ENCODE assay signal across 18 cellular contexts in genomic region chr15:85766007-85766831, GRCh38. TPM values are rescaled to one million over a fixed set of nuclear protein-coding genes. Genes with fewer than 3 reads are reported as not detected.
DNase-seq lines count a peak whose midpoint lies in the region; ATAC-seq and TF ChIP-seq lines count a peak whose summit lies in the region.
"Had no signal": no experiment of that assay in that cellular context is flagged by ENCODE, and none has a peak within 500 bp of the region (broad histone marks: within the 10 kb centered on the region; RNA-seq: fewer than 3 reads in every experiment).

No MANE protein-coding gene starts in this region.

- H3K36me3 ChIP-seq in GM23248 (ENCODE audit: low read depth) (no peaks in the 10 kb centered on the region), trophoblast cell (ENCODE audit: control insufficient read depth in 1 of 2, insufficient read depth in 2 of 2, low read length in 2 of 2) (peaks cover 20 to 26% of the 10 kb centered on the region in 2 experiments)
- H3K36me3 ChIP-seq: brain microvascular endothelial cell, right atrium auricular region had no signal

- no peaks in the 10 kb centered on the region for H3K9me3 ChIP-seq in GM23248 (ENCODE audit: low read depth)
- peaks cover 2% of the 10 kb centered on the region for H3K9me3 ChIP-seq in trophoblast cell (ENCODE audit: insufficient read depth, low read depth, low read length)
- H3K9me3 ChIP-seq: left lung, right atrium auricular region, suprapubic skin had no signal

- H3K18ac ChIP-seq in trophoblast cell (ENCODE audit: low read length), result peak overlapping the region; percentile 20

- no peak overlapping the region for H3K4me3 ChIP-seq in GM23248
- no peak overlapping the region for H3K4me3 ChIP-seq in trophoblast cell (ENCODE audit: low read depth, low read length)
- H3K4me3 ChIP-seq: GM12878, left lung, right atrium auricular region, suprapubic skin had no signal

- H3K27me3 Mint-ChIP-seq in immature natural killer cell (ENCODE audit: low read depth in 3 of 3) (peaks cover 0 to 2% (median 0%) of the 10 kb centered on the region in 3 donors), MCF 10A (ENCODE audit: insufficient read depth, unreplicated experiment) (no peaks in the 10 kb centered on the region)
- no peaks in the 10 kb centered on the region for H3K27me3 Mint-ChIP-seq in activated naive CD8-positive, alpha-beta T cell treated with anti-CD3 and anti-CD28 coated beads for 36 hours

- no peaks in the 10 kb centered on the region for H4K20me1 ChIP-seq in GM23248 (ENCODE audit: insufficient read depth)

- no peak overlapping the region for H2AFZ ChIP-seq in GM23248
- no peak overlapping the region for H2AFZ ChIP-seq in trophoblast cell (ENCODE audit: insufficient read depth, low read length, poor library complexity)

- H3K36me3 Mint-ChIP-seq in immature natural killer cell, result no peaks in the 10 kb centered on the region
- H3K36me3 Mint-ChIP-seq in MCF 10A (ENCODE audit: insufficient read depth, unreplicated experiment), result peaks cover 6% of the 10 kb centered on the region
- H3K36me3 Mint-ChIP-seq in activated naive CD8-positive, alpha-beta T cell treated with anti-CD3 and anti-CD28 coated beads for 36 hours, result peaks cover 2% of the 10 kb centered on the region

- H3K4me2 ChIP-seq in GM23248 (ENCODE audit: unreplicated experiment) (no peak overlapping the region), trophoblast cell (ENCODE audit: low read length) (no peak overlapping the region)

- H2BK5ac ChIP-seq in trophoblast cell (ENCODE audit: low read depth, low read length, poor library complexity), result no peak overlapping the region

- peak; percentile 16 for DNase-seq in GM23248
- DNase-seq in amygdala (lab: John Stamatoyannopoulos, UW), result peak in 37 of 56 donors; percentile 12 to 77 (median 47)
- DNase-seq in kidney glomerular epithelial cell (lab: John Stamatoyannopoulos, UW), result peak; percentile 17
- DNase-seq in trophoblast cell, result no peak
- no peak for DNase-seq in immature natural killer cell
- no peak for DNase-seq in MCF 10A (ENCODE audit: unreplicated experiment)
- DNase-seq in activated naive CD8-positive, alpha-beta T cell treated with anti-CD3 and anti-CD28 coated beads for 36 hours, result no peak
- DNase-seq: activated naive CD4-positive, alpha-beta T cell; brain microvascular endothelial cell; dermis blood vessel endothelial cell; Kasumi-1; SHP77 treated with DMSO at 0.1 percent for 48 hours; stimulated activated CD4-positive, alpha-beta T cell treated with anti-CD3 and anti-CD28 coated beads, Interleukin-2, amount 100 ng/mL, for 24 hours had no signal

- intact Hi-C loops in MCF 10A (cut with micrococcal nuclease), result no loop called here

- no peaks in the 10 kb centered on the region for H3K9me3 Mint-ChIP-seq in immature natural killer cell
- H3K9me3 Mint-ChIP-seq in MCF 10A (ENCODE audit: unreplicated experiment), result no peaks in the 10 kb centered on the region
- H3K9me3 Mint-ChIP-seq in activated naive CD8-positive, alpha-beta T cell treated with anti-CD3 and anti-CD28 coated beads for 36 hours, result no peaks in the 10 kb centered on the region

- no peak overlapping the region for H3K4ac ChIP-seq in trophoblast cell (ENCODE audit: low read depth, low read length)

- H2AK5ac ChIP-seq in trophoblast cell (ENCODE audit: low read length), result no peak overlapping the region

- no peak overlapping the region for H3K14ac ChIP-seq in trophoblast cell (ENCODE audit: low read length)

- WGBS in GM23248 (ENCODE audit: low coverage in 1 of 2, low lambda C conversion rate in 2 of 2, missing lambda C conversion rate in 2 of 2), 2 experiments, result 42 to 47% methylated on average over 24 of the region's 24 CpGs
- no CpG with 5 or more reads among the region's 24 CpGs for WGBS in trophoblast cell (ENCODE audit: extremely low coverage, insufficient coverage, insufficient read length)

- POLR2A ChIA-PET in MCF 10A (lab: Yijun Ruan, JAX), result interaction anchor here (0.5 kb wide), 1 partner anchor 43 kb away, joined by 3 read pairs; no protein-coding TSS in a partner anchor

- H4K8ac ChIP-seq in trophoblast cell (ENCODE audit: low read depth, low read length), result no peak overlapping the region

- BruUV-seq in MCF 10A (replicated peaks; lab: Mats Ljungman, UMichigan), result no TSS peak

- H3K9ac ChIP-seq in GM23248 (no peak overlapping the region), trophoblast cell (ENCODE audit: low read length) (no peak overlapping the region)

- H2BK120ac ChIP-seq in trophoblast cell (ENCODE audit: insufficient read depth, low read length, poor library complexity), result no peak overlapping the region

- peaks cover 7% of the 10 kb centered on the region; the same call in 1 of the 2 replicates for H3K4me1 ChIP-seq in GM23248 (ENCODE audit: insufficient read depth)
- H3K4me1 ChIP-seq in trophoblast cell (ENCODE audit: control insufficient read depth in 1 of 2, insufficient read depth in 2 of 2, low read length in 2 of 2), result peaks cover 14 to 21% of the 10 kb centered on the region in 2 experiments

- no peak for ATAC-seq in GM21723 (IDR thresholded peaks at IDR 0.05; ENCODE audit: unreplicated experiment)
- ATAC-seq: GM12878, left lung had no signal

- CTCF ChIA-PET in MCF 10A (lab: Yijun Ruan, JAX), result interaction anchor here (0.6 to 1.0 kb wide), 3 partner anchors 8 to 34 kb away, joined by 3 to 4 read pairs (median 3); no protein-coding TSS in a partner anchor

- H2BK12ac ChIP-seq in trophoblast cell (ENCODE audit: low read length), result no peak overlapping the region

- no peak overlapping the region for H3K23ac ChIP-seq in trophoblast cell (ENCODE audit: low read length)

- H3K4me1 Mint-ChIP-seq in immature natural killer cell, result peaks cover 0 to 3% of the 10 kb centered on the region in 2 donors
- H3K4me1 Mint-ChIP-seq in MCF 10A (ENCODE audit: insufficient read depth, unreplicated experiment), result peaks cover 17% of the 10 kb centered on the region
- H3K4me1 Mint-ChIP-seq in activated naive CD8-positive, alpha-beta T cell treated with anti-CD3 and anti-CD28 coated beads for 36 hours, result peaks cover 6% of the 10 kb centered on the region

- no peak for TF ChIP-seq CTCF in MCF 10A (IDR thresholded peaks at IDR 0.05; ENCODE audit: unreplicated experiment)

- no peak overlapping the region for H3K27ac ChIP-seq in GM23248
- no peak overlapping the region for H3K27ac ChIP-seq in trophoblast cell (ENCODE audit: low read depth, low read length)
- H3K27ac ChIP-seq: brain microvascular endothelial cell, left lung, right atrium auricular region, suprapubic skin had no signal

- H3K9me2 ChIP-seq in GM23248 (ENCODE audit: insufficient read depth), result no peaks in the 10 kb centered on the region

- H3K79me1 ChIP-seq in trophoblast cell (ENCODE audit: low read length), result peaks cover 7% of the 10 kb centered on the region

- H3K79me2 ChIP-seq in GM23248 (ENCODE audit: insufficient read depth), result peaks cover 8% of the 10 kb centered on the region; the same call in 1 of the 2 replicates
- H3K79me2 ChIP-seq in trophoblast cell (ENCODE audit: control insufficient read depth, insufficient read depth, low read length, poor library complexity), result peaks cover 4% of the 10 kb centered on the region

- H3K27ac Mint-ChIP-seq in immature natural killer cell (no peak overlapping the region), MCF 10A (ENCODE audit: low read depth, unreplicated experiment) (no peak overlapping the region)
- H3K27ac Mint-ChIP-seq in activated naive CD8-positive, alpha-beta T cell treated with anti-CD3 and anti-CD28 coated beads for 36 hours, result no peak overlapping the region

- H3K27me3 ChIP-seq in GM23248 (replicated peaks; ENCODE audit: insufficient read depth) (no peaks in the 10 kb centered on the region), trophoblast cell (ENCODE audit: insufficient read depth, low read length) (no peaks in the 10 kb centered on the region)
- H3K27me3 ChIP-seq: brain microvascular endothelial cell, left lung, right atrium auricular region, suprapubic skin had no signal

- in situ Hi-C loops in GM23248 (cut with MboI), result no loop called here

- no peaks in the 10 kb centered on the region for H3F3A ChIP-seq in GM23248 (ENCODE audit: insufficient read depth)

- H4K91ac ChIP-seq in trophoblast cell (ENCODE audit: low read depth, low read length), result no peak overlapping the region

- H3K4me3 Mint-ChIP-seq in immature natural killer cell (no peak overlapping the region), MCF 10A (ENCODE audit: unreplicated experiment) (no peak overlapping the region)
- no peak overlapping the region for H3K4me3 Mint-ChIP-seq in activated naive CD8-positive, alpha-beta T cell treated with anti-CD3 and anti-CD28 coated beads for 36 hours

- H4K12ac ChIP-seq in trophoblast cell (ENCODE audit: low read depth, low read length), result no peak overlapping the region

RNA-seq across cellular contexts. Expression of gene KLHL25, which starts 28.5 kb away (rescaled TPM):
- total RNA-seq in GM23248 (2014; rRNA removed; shearing (Covaris generic)), result 2.5 and 7.1 TPM in 2 replicates
- polyA plus RNA-seq in GM23248 (2016; fragmentation: Nextera tagmentation; extraction: Ambion mirVana), result 0.95 and 2.0 TPM in 2 replicates
- 3.9 and 4.1 TPM in 2 replicates for polyA plus RNA-seq in trophoblast cell (2013)
- 1 to 10 TPM in 2 of 3 donors, not detected in 1; 1.2 to 2.6 TPM for polyA plus RNA-seq in immature natural killer cell
- total RNA-seq in MCF 10A (2022), result 3.1 and 3.3 TPM in 2 replicates
- 1 to 10 TPM; 2.9 to 3.7 TPM for total RNA-seq in activated naive CD8-positive, alpha-beta T cell treated with anti-CD3 and anti-CD28 coated beads for 36 hours

Comparison
In these comparisons a context has a peak if more than half of its experiments do, and no peak if none do; other contexts are left out.
1. DNase-seq: peak in GM23248 (single experiment), amygdala (37 of 56) and kidney glomerular epithelial cell (single experiment); none in trophoblast cell (0 of 2), immature natural killer cell (0 of 3), MCF 10A (single experiment) and activated naive CD8-positive, alpha-beta T cell treated with anti-CD3 and anti-CD28 coated beads for 36 hours (single experiment).